33 cellular contexts compared by ENCODE assay signal in the genomic region with DNA sequence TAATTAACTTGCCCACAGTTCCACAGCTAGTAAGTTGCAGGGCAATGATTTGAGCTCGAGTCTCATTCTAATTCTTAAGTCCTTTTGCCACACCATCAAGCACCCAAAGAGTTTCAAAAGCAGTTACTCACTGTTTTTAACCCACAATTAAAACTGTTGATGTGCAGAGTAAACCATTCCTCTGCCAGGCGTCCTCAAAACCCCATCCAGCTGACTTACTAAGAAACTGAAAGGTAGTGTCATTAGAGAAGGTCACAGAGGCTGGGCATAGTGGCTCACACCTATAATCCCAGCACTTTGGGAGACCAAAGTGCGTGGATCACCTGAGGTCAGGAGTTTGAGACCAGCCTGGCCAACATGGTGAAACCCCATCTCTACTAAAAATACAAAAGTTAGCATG.
"Had no signal": no experiment of that assay in that cellular context is flagged by ENCODE, and none has a peak within 500 bp of the region (broad histone marks: within the 10 kb centered on the region; RNA-seq: fewer than 3 reads in every experiment).

No MANE protein-coding gene starts in this region.

- H3K4me3 Mint-ChIP-seq: activated CD4-positive, alpha-beta T cell treated with anti-CD3 and anti-CD28 coated beads for 36 hours; activated CD4-positive, alpha-beta T cell treated with anti-CD3 and anti-CD28 coated beads, Interleukin-2, amount 10 ng/mL, durations not matched to agents 7 days and 5 days; activated CD8-positive, alpha-beta memory T cell treated with anti-CD3 and anti-CD28 coated beads, Interleukin-2, amount 10 ng/mL, durations not matched to agents 7 days and 5 days; activated naive CD8-positive, alpha-beta T cell treated with anti-CD3 and anti-CD28 coated beads for 36 hours; central memory CD8-positive, alpha-beta T cell; T-helper 1 cell treated with Interleukin-12 subunit alpha and Interleukin-12 subunit beta and Interleukin-4 antibody, amounts not matched to agents 30 μg/mL and 1 μg/mL, for 36 hours; T-helper 2 cell treated with Interferon-gamma antibody and Interleukin-4, amounts not matched to agents 5 μg/mL and 100 μg/mL, for 36 hours; WTC11 had no signal

- H3K27ac ChIP-seq: brain microvascular endothelial cell, cardiac muscle cell had no signal

- H3K27me3 Mint-ChIP-seq: activated naive CD8-positive, alpha-beta T cell treated with anti-CD3 and anti-CD28 coated beads for 36 hours; central memory CD8-positive, alpha-beta T cell had no signal

- ATAC-seq: activated CD4-positive, alpha-beta T cell treated with anti-CD3 and anti-CD28 coated beads for 36 hours; activated CD4-positive, CD25-positive, alpha-beta regulatory T cell treated with anti-CD3 and anti-CD28 coated beads, Interleukin-2, amount 50 U/mL, for 24 hours; activated CD8-positive, alpha-beta memory T cell treated with anti-CD3 and anti-CD28 coated beads, Interleukin-2, amount 10 ng/mL, durations not matched to agents 7 days and 5 days; K562; Panc1; Right ventricle myocardium inferior; WTC11 had no signal

- H3K27ac Mint-ChIP-seq: activated CD4-positive, alpha-beta T cell treated with anti-CD3 and anti-CD28 coated beads for 36 hours; activated CD4-positive, alpha-beta T cell treated with anti-CD3 and anti-CD28 coated beads, Interleukin-2, amount 10 ng/mL, durations not matched to agents 7 days and 5 days; activated CD8-positive, alpha-beta memory T cell treated with anti-CD3 and anti-CD28 coated beads, Interleukin-2, amount 10 ng/mL, durations not matched to agents 7 days and 5 days; activated naive CD8-positive, alpha-beta T cell treated with anti-CD3 and anti-CD28 coated beads for 36 hours; T-helper 1 cell treated with Interleukin-12 subunit alpha and Interleukin-12 subunit beta and Interleukin-4 antibody, amounts not matched to agents 30 μg/mL and 1 μg/mL, for 36 hours; T-helper 2 cell treated with Interferon-gamma antibody and Interleukin-4, amounts not matched to agents 5 μg/mL and 100 μg/mL, for 36 hours; WTC11 had no signal

- H3K36me3 Mint-ChIP-seq: activated CD8-positive, alpha-beta memory T cell treated with anti-CD3 and anti-CD28 coated beads, Interleukin-2, amount 10 ng/mL, durations not matched to agents 7 days and 5 days had no signal

- H3K27me3 ChIP-seq: brain microvascular endothelial cell had no signal

- H3K4me1 Mint-ChIP-seq: activated CD4-positive, alpha-beta T cell treated with anti-CD3 and anti-CD28 coated beads for 36 hours; activated CD4-positive, alpha-beta T cell treated with anti-CD3 and anti-CD28 coated beads, Interleukin-2, amount 10 ng/mL, durations not matched to agents 7 days and 5 days; activated naive CD8-positive, alpha-beta T cell treated with anti-CD3 and anti-CD28 coated beads for 36 hours; central memory CD8-positive, alpha-beta T cell; WTC11 had no signal

- H3K4me3 ChIP-seq: cardiac muscle cell, K562 had no signal

- H3K9me3 Mint-ChIP-seq: central memory CD8-positive, alpha-beta T cell had no signal

- DNase-seq: activated CD4-positive, alpha-beta T cell treated with anti-CD3 and anti-CD28 coated beads for 36 hours; activated CD4-positive, alpha-beta T cell treated with anti-CD3 and anti-CD28 coated beads, Interleukin-2, amount 10 ng/mL, durations not matched to agents 7 days and 5 days; activated CD4-positive, alpha-beta T cell treated with anti-CD3 and anti-CD28 coated beads, Interleukin-2, amount 50 U/mL, for 48 hours; activated CD8-positive, alpha-beta memory T cell treated with anti-CD3 and anti-CD28 coated beads for 24 hours; activated CD8-positive, alpha-beta memory T cell treated with anti-CD3 and anti-CD28 coated beads, Interleukin-2, amount 10 ng/mL, durations not matched to agents 7 days and 5 days; activated CD8-positive, alpha-beta memory T cell treated with anti-CD3 and anti-CD28 coated beads, Interleukin-2, amount 50 U/mL, for 48 hours; activated effector memory CD4-positive, alpha-beta T cell treated with anti-CD3 and anti-CD28 coated beads, Interleukin-2, amount 50 U/mL, for 16 hours; activated naive CD4-positive, alpha-beta T cell; activated naive CD4-positive, alpha-beta T cell treated with anti-CD3 and anti-CD28 coated beads, Interleukin-2, amount 50 U/mL, for 16 hours; activated naive CD8-positive, alpha-beta T cell treated with anti-CD3 and anti-CD28 coated beads for 36 hours; activated T-cell treated with anti-CD3 and anti-CD28 coated beads, Interleukin-2, amount 50 U/mL, for 48 hours; amniotic stem cell; aorta; brain microvascular endothelial cell; Karpas-422; NCI-H1092 treated with DMSO at 0.1 percent for 48 hours; NCI-H146; NCI-H187; NCI-H2029 treated with DMSO at 0.1 percent for 48 hours; NCI-H2107; NCI-H2171; NCI-H510A; NCI-H526; NCI-H748 treated with DMSO at 0.1 percent for 48 hours had no signal

- H3K36me3 ChIP-seq: brain microvascular endothelial cell, cardiac muscle cell had no signal
